In the genomic region with DNA sequence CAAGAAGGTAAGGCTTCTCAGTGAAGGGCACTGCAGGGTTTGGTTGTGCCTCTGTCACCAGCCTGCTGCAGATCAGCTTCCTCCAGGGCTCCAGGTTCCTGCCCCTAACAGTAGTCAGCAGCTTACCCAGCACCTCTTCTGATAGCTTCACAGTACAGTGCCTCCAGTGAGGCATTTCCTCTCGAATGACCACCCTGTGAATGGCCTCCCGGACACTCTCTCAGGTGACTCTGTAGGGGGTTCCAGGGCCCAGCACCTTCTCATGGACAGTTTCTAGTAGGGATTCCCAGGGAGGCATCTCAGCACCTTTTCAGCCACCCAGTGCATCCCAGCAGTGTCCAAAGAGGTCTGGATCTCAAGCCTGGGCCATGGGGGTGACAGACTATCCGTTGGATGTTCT, we compare ENCODE assay signal across 1 cellular context.
TF ChIP-seq lines count a peak whose summit lies in the region.

No MANE protein-coding gene starts in this region.

TF ChIP-seq in K562, 482 proteins besides CTCF, POLR2A, EP300 and RAD21:
- TF ChIP-seq ZNF347 (CRISPR knock-in tag; IDR thresholded peaks at IDR 0.05; ENCODE audit: low read depth) (no peak), ZNF445 (CRISPR knock-in tag; IDR thresholded peaks at IDR 0.05; ENCODE audit: low read depth) (no peak), YY1 (IDR thresholded peaks at IDR 0.05; ENCODE audit: borderline replicate concordance in 1 of 3, control insufficient read depth in 1 of 3, extremely low read depth in 1 of 3, insufficient read depth in 3 of 3, insufficient read length in 1 of 3, insufficient replicate concordance in 2 of 3, low read depth in 1 of 3, low read length in 2 of 3) (no peak), ZNF311 (CRISPR knock-in tag; IDR thresholded peaks at IDR 0.05) (no peak), ZNF75A (CRISPR knock-in tag; IDR thresholded peaks at IDR 0.05) (no peak), CBX5 (IDR thresholded peaks at IDR 0.05; ENCODE audit: borderline replicate concordance, low read depth) (no peak), CHD1 (IDR thresholded peaks at IDR 0.05; ENCODE audit: low read length) (no peak), THRAP3 (IDR thresholded peaks at IDR 0.05; ENCODE audit: borderline replicate concordance) (no peak), NRF1 (conservative IDR thresholded peaks at IDR 0.05 in 1 of 2, IDR thresholded peaks at IDR 0.05 in 1 of 2) (no peak), ZNF551 (CRISPR knock-in tag; IDR thresholded peaks at IDR 0.05) (no peak), ZNF253 (CRISPR knock-in tag; conservative IDR thresholded peaks at IDR 0.05) (no peak), IFI16 (CRISPR knock-in tag; IDR thresholded peaks at IDR 0.05) (no peak), RAD51 (IDR thresholded peaks at IDR 0.05; ENCODE audit: borderline replicate concordance, low read depth) (no peak), TAF15 (IDR thresholded peaks at IDR 0.05; ENCODE audit: low read depth, low read length) (no peak), HNRNPLL (IDR thresholded peaks at IDR 0.05; ENCODE audit: low read depth, low read length, poor library complexity, severe bottlenecking) (no peak), ZNF263 (CRISPR knock-in tag; IDR thresholded peaks at IDR 0.05; ENCODE audit: borderline replicate concordance) (no peak), ASH1L (IDR thresholded peaks at IDR 0.05; ENCODE audit: borderline replicate concordance, low read depth, partially characterized antibody) (no peak)
- TF ChIP-seq, protein P1, sequence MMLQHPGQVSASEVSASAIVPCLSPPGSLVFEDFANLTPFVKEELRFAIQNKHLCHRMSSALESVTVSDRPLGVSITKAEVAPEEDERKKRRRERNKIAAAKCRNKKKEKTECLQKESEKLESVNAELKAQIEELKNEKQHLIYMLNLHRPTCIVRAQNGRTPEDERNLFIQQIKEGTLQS (IDR thresholded peaks at IDR 0.05) = no peak
- TF ChIP-seq, protein P1 (CRISPR knock-in tag; conservative IDR thresholded peaks at IDR 0.05) = no peak
- TF ChIP-seq, protein P2, sequence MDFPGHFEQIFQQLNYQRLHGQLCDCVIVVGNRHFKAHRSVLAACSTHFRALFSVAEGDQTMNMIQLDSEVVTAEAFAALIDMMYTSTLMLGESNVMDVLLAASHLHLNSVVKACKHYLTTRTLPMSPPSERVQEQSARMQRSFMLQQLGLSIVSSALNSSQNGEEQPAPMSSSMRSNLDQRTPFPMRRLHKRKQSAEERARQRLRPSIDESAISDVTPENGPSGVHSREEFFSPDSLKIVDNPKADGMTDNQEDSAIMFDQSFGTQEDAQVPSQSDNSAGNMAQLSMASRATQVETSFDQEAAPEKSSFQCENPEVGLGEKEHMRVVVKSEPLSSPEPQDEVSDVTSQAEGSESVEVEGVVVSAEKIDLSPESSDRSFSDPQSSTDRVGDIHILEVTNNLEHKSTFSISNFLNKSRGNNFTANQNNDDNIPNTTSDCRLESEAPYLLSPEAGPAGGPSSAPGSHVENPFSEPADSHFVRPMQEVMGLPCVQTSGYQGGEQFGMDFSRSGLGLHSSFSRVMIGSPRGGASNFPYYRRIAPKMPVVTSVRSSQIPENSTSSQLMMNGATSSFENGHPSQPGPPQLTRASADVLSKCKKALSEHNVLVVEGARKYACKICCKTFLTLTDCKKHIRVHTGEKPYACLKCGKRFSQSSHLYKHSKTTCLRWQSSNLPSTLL (IDR thresholded peaks at IDR 0.05) = no peak
- TF ChIP-seq, protein P3, sequence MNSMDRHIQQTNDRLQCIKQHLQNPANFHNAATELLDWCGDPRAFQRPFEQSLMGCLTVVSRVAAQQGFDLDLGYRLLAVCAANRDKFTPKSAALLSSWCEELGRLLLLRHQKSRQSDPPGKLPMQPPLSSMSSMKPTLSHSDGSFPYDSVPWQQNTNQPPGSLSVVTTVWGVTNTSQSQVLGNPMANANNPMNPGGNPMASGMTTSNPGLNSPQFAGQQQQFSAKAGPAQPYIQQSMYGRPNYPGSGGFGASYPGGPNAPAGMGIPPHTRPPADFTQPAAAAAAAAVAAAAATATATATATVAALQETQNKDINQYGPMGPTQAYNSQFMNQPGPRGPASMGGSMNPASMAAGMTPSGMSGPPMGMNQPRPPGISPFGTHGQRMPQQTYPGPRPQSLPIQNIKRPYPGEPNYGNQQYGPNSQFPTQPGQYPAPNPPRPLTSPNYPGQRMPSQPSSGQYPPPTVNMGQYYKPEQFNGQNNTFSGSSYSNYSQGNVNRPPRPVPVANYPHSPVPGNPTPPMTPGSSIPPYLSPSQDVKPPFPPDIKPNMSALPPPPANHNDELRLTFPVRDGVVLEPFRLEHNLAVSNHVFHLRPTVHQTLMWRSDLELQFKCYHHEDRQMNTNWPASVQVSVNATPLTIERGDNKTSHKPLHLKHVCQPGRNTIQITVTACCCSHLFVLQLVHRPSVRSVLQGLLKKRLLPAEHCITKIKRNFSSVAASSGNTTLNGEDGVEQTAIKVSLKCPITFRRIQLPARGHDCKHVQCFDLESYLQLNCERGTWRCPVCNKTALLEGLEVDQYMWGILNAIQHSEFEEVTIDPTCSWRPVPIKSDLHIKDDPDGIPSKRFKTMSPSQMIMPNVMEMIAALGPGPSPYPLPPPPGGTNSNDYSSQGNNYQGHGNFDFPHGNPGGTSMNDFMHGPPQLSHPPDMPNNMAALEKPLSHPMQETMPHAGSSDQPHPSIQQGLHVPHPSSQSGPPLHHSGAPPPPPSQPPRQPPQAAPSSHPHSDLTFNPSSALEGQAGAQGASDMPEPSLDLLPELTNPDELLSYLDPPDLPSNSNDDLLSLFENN (IDR thresholded peaks at IDR 0.05; ENCODE audit: low read depth in 2 of 2, low read length in 2 of 2) = no peak
